ENCODE assay signal across 18 cellular contexts in genomic region chr12:110067531-110067930, GRCh38. TPM values are rescaled to one million over a fixed set of nuclear protein-coding genes. Genes with fewer than 3 reads are reported as not detected.
DNase-seq lines count a peak whose midpoint lies in the region; ATAC-seq, FAIRE-seq and TF ChIP-seq lines count a peak whose summit lies in the region.
"Had no signal": no experiment of that assay in that cellular context is flagged by ENCODE, and none has a peak within 500 bp of the region (broad histone marks: within the 10 kb centered on the region; RNA-seq: fewer than 3 reads in every experiment).

No MANE protein-coding gene starts in this region.

- H3K4me1 ChIP-seq in A549: no peaks in the 10 kb centered on the region
- no peaks in the 10 kb centered on the region for H3K4me1 ChIP-seq in mesendoderm (ENCODE audit: control insufficient read depth, low read depth, low read length)

- no peak for TF ChIP-seq EP300 in A549 (IDR thresholded peaks at IDR 0.05)

- no peak overlapping the region for H3K9ac ChIP-seq in mesendoderm (ENCODE audit: low read length)

- peak in 1 of 2 experiments; percentile 66; a peak in 3 of 6 replicates for ATAC-seq in A549
- no peak for ATAC-seq in HG02981 (IDR thresholded peaks at IDR 0.05; ENCODE audit: unreplicated experiment)
- ATAC-seq: PC-3 had no signal

- H3K23ac ChIP-seq in mesendoderm (ENCODE audit: low read length): no peak overlapping the region

- POLR2A ChIA-PET in A549 (lab: Yijun Ruan, JAX) (no interaction called here), RWPE1 (lab: Yijun Ruan, JAX; ENCODE audit: low non-redundant PET) (no interaction called here)

- CTCF ChIA-PET in A549 (lab: Yijun Ruan, JAX): interaction anchor here (1.3 to 1.5 kb wide), 2 partner anchors 9 to 43 kb away, joined by 3 to 5 read pairs; no protein-coding TSS in a partner anchor
- CTCF ChIA-PET in RWPE1 (lab: Yijun Ruan, JAX): no interaction called here

- H3K56ac ChIP-seq in mesendoderm (ENCODE audit: low read length): no peak overlapping the region

- H3K36me3 ChIP-seq in mesendoderm (ENCODE audit: control insufficient read depth, insufficient read depth, low read length): no peaks in the 10 kb centered on the region

- TF ChIP-seq RAD21 in A549 (conservative IDR thresholded peaks at IDR 0.05 in 1 of 2, IDR thresholded peaks at IDR 0.05 in 1 of 2): no peak

- H3K4me2 ChIP-seq in A549 (no peak overlapping the region), mesendoderm (ENCODE audit: low read length) (no peak overlapping the region)

- no peak overlapping the region for H2AK5ac ChIP-seq in mesendoderm (ENCODE audit: low read length)

- no peaks in the 10 kb centered on the region for H3K9me3 ChIP-seq in A549

- H3K27me3 ChIP-seq in mesendoderm (ENCODE audit: insufficient read depth, low read length, poor library complexity): no peaks in the 10 kb centered on the region

- no peak overlapping the region for H3K4me3 ChIP-seq in A549
- no peak overlapping the region for H3K4me3 ChIP-seq in mesendoderm (ENCODE audit: low read length)

- H3K18ac ChIP-seq in mesendoderm (ENCODE audit: low read length): no peak overlapping the region

- no peak overlapping the region for H4K8ac ChIP-seq in mesendoderm (ENCODE audit: low read depth, low read length)

- no peak overlapping the region for H2BK5ac ChIP-seq in mesendoderm (ENCODE audit: low read length)

- H3K27ac ChIP-seq in A549 (no peak overlapping the region), RWPE1 (no peak overlapping the region), mesendoderm (ENCODE audit: low read depth, low read length) (no peak overlapping the region)
- H3K27ac ChIP-seq: HL-60 had no signal

- no peaks in the 10 kb centered on the region for H3K79me2 ChIP-seq in mesendoderm (ENCODE audit: control insufficient read depth, insufficient read depth, low read length)

- WGBS in A549 (ENCODE audit: missing lambda C conversion rate): 83% methylated on average over 7 of the region's 7 CpGs
- no CpG with 5 or more reads among the region's 7 CpGs for WGBS in mesendoderm (ENCODE audit: extremely low coverage, insufficient coverage, low lambda C conversion rate)

- no peak for TF ChIP-seq POLR2A in A549 (IDR thresholded peaks at IDR 0.05; ENCODE audit: low read length)

- DNase-seq in A549 (ENCODE audit: low read depth in 1 of 2, low spot score in 1 of 2) (peak in 1 of 2 experiments; percentile 52), HT1080 (ENCODE audit: low read depth) (peak; percentile 47), RWPE1 (ENCODE audit: low spot score) (peak; percentile 14), mesendoderm (peak; percentile 16), NCI-H524 treated with DMSO at 0.1 percent for 48 hours (lab: John Stamatoyannopoulos, UW) (no peak), HuH-7 (ENCODE audit: low spot score) (no peak)
- DNase-seq: DMS 273 treated with DMSO at 0.1 percent for 48 hours, EL, H9, Kasumi-1, NCI-H187 treated with DMSO at 0.1 percent for 48 hours, NCI-H446, NCI-H774, PC-3 had no signal

- H3K4ac ChIP-seq in mesendoderm (ENCODE audit: low read depth, low read length): no peak overlapping the region

- no peaks in the 10 kb centered on the region for H3K79me1 ChIP-seq in mesendoderm (ENCODE audit: low read length)

- no peak overlapping the region for H2BK15ac ChIP-seq in mesendoderm (replicated peaks; ENCODE audit: low read depth)

- TF ChIP-seq CTCF in A549 (IDR thresholded peaks at IDR 0.05) (no peak), RWPE1 (conservative IDR thresholded peaks at IDR 0.05; ENCODE audit: low read depth) (no peak)

- H2BK120ac ChIP-seq in mesendoderm (ENCODE audit: low read depth, low read length): no peak overlapping the region

- FAIRE-seq in A549 (lab: Jason Lieb, UNC): no peak
- FAIRE-seq: A204.1, GM19239 had no signal

- H4K5ac ChIP-seq in mesendoderm (ENCODE audit: low read length): no peak overlapping the region

TF ChIP-seq in A549, 52 proteins besides CTCF, POLR2A, EP300 and RAD21:
- TF ChIP-seq USF2 (IDR thresholded peaks at IDR 0.05): peak; percentile 72
- no peak for TF ChIP-seq ZSCAN20 (CRISPR knock-in tag; IDR thresholded peaks at IDR 0.05)

RNA-seq across cellular contexts. Expression of gene C12orf76, which starts 19.2 kb away (rescaled TPM):
- 22.6 and 23.1 TPM in 2 replicates for polyA plus RNA-seq in A549 (2011; rRNA removed)
- polyA plus RNA-seq in A549 (2012; cell fraction: cytosol; rRNA removed): 13.4 and 16.2 TPM in 2 replicates
- polyA plus RNA-seq in A549 (2012; cell fraction: nucleus; rRNA removed): 9.8 and 19.3 TPM in 2 replicates
- polyA plus RNA-seq in A549 (2017; fragmentation: RNase III; extraction: RNeasy Plus Mini Kit Qiagen cat#74134 plus additional on column Dnase treatment): 12.4 to 14.5 TPM (median 13.3 TPM) in 3 replicates
- 8.3 and 10.7 TPM in 2 replicates for polyA minus RNA-seq in A549 (2011; rRNA and poly(A)+ RNA removed)
- 5.5 and 10.7 TPM in 2 replicates for total RNA-seq in HT1080 (2014; rRNA removed; shearing (Covaris generic))
- 20.7 and 22.2 TPM in 2 replicates for polyA plus RNA-seq in HT1080 (2015; cell fraction: cytosol; rRNA removed)
- polyA plus RNA-seq in HT1080 (2015; cell fraction: nucleus; rRNA removed): 18.3 and 22.7 TPM in 2 replicates
- 5.0 TPM for polyA plus RNA-seq in mesendoderm (2013, experiment 1 of 2)
- 5.4 TPM for polyA plus RNA-seq in mesendoderm (2013, experiment 2 of 2)

RNA-seq across cellular contexts. Expression of gene IFT81, which starts 56.6 kb away (rescaled TPM):
- polyA plus RNA-seq in A549 (2011; rRNA removed) (39.7 and 73.4 TPM in 2 replicates), A549 (2017; fragmentation: RNase III; extraction: RNeasy Plus Mini Kit Qiagen cat#74134 plus additional on column Dnase treatment) (40.7 to 41.6 TPM (median 40.7 TPM) in 3 replicates)
- polyA plus RNA-seq in A549 (2012; cell fraction: cytosol; rRNA removed): 11.9 and 12.0 TPM in 2 replicates
- polyA plus RNA-seq in A549 (2012; cell fraction: nucleus; rRNA removed): 6.9 and 9.0 TPM in 2 replicates
- 10.3 and 10.6 TPM in 2 replicates for polyA minus RNA-seq in A549 (2011; rRNA and poly(A)+ RNA removed)
- 4.4 and 4.9 TPM in 2 replicates for total RNA-seq in HT1080 (2014; rRNA removed; shearing (Covaris generic))
- polyA plus RNA-seq in HT1080 (2015; cell fraction: cytosol; rRNA removed): 9.0 and 11.7 TPM in 2 replicates
- 17.1 and 20.0 TPM in 2 replicates for polyA plus RNA-seq in HT1080 (2015; cell fraction: nucleus; rRNA removed)
- polyA plus RNA-seq in mesendoderm (2013, experiment 1 of 2): 7.0 TPM
- polyA plus RNA-seq in mesendoderm (2013, experiment 2 of 2): 6.3 TPM

Comparison
In these comparisons a context has a peak if more than half of its experiments do, and no peak if none do; other contexts are left out.
1. DNase-seq: peak in HT1080 (single experiment), RWPE1 (single experiment) and mesendoderm (single experiment); none in NCI-H524 treated with DMSO at 0.1 percent for 48 hours (single experiment) and HuH-7 (single experiment).